15 cellular contexts compared by ENCODE assay signal in genomic region chr1:202200112-202200548, GRCh38. TPM values are rescaled to one million over a fixed set of nuclear protein-coding genes. Genes with fewer than 3 reads are reported as not detected.
A peak's percentile ranks its signal among the peaks of the same experiment; 100 is the strongest.
DNase-seq lines count a peak whose midpoint lies in the region; ATAC-seq and TF ChIP-seq lines count a peak whose summit lies in the region.
"Had no signal": no experiment of that assay in that cellular context is flagged by ENCODE, and none has a peak within 500 bp of the region (broad histone marks: within the 10 kb centered on the region; RNA-seq: fewer than 3 reads in every experiment).

No MANE protein-coding gene starts in this region.

- no peak for TF ChIP-seq POLR2A in esophagus squamous epithelium (IDR thresholded peaks at IDR 0.05)
- TF ChIP-seq POLR2A in prostate gland (IDR thresholded peaks at IDR 0.05): no peak

- ATAC-seq in HG02884 (IDR thresholded peaks at IDR 0.05; ENCODE audit: unreplicated experiment) (no peak), GM19397 (IDR thresholded peaks at IDR 0.05; ENCODE audit: unreplicated experiment) (no peak), HG02678 (IDR thresholded peaks at IDR 0.05; ENCODE audit: unreplicated experiment) (no peak)
- ATAC-seq: GM12878 had no signal

- H3K9me2 ChIP-seq in PC-9 (ENCODE audit: insufficient read depth): no peaks in the 10 kb centered on the region

- POLR2A ChIA-PET in PC-9 (lab: Charles Lee; ENCODE audit: unreplicated experiment): interaction anchor here (0.5 to 1.1 kb wide), 5 partner anchors 14 to 688 kb away, joined by 3 to 6 read pairs (median 5); no protein-coding TSS in a partner anchor

- H2AFZ ChIP-seq in PC-9: no peak overlapping the region

- H3K27me3 ChIP-seq in PC-9 (ENCODE audit: insufficient read depth, low read depth): no peaks in the 10 kb centered on the region
- peaks cover 0 to 68% (median 0%) of the 10 kb centered on the region in 4 donors for H3K27me3 ChIP-seq in esophagus squamous epithelium
- H3K27me3 ChIP-seq in prostate gland (replicated peaks; ENCODE audit: insufficient read depth): no peaks in the 10 kb centered on the region
- no peaks in the 10 kb centered on the region for H3K27me3 ChIP-seq in MG63

- H3K79me2 ChIP-seq in PC-9 (ENCODE audit: low read depth): no peaks in the 10 kb centered on the region

- peak overlapping the region; percentile 78 for H3K4me2 ChIP-seq in PC-9

- intact Hi-C loops in PC-9 (cut with micrococcal nuclease; ENCODE audit: unreplicated experiment) (loop anchor here (1.0 to 2.0 kb wide), 4 partner anchors 22 to 93 kb away; no protein-coding TSS in a partner anchor), esophagus squamous epithelium (cut with DNase I) (no loop called here), prostate gland (cut with DNase I) (no loop called here)

- H3K36me3 ChIP-seq in PC-9 (ENCODE audit: low read depth) (no peaks in the 10 kb centered on the region), esophagus squamous epithelium (no peaks in the 10 kb centered on the region), prostate gland (no peaks in the 10 kb centered on the region), MG63 (no peaks in the 10 kb centered on the region)

- CTCF ChIA-PET in PC-9 (lab: Charles Lee): interaction anchor here (0.5 to 1.2 kb wide), 5 partner anchors 35 to 1109 kb away, joined by 3 to 10 read pairs (median 3); no protein-coding TSS in a partner anchor

- WGBS in esophagus squamous epithelium, 2 donors: 14 to 40% methylated on average over 2 to 4 of the region's 4 CpGs
- WGBS in prostate gland: 31% methylated on average over 4 of the region's 4 CpGs

- H3K4me1 ChIP-seq in PC-9 (replicated peaks; ENCODE audit: insufficient read depth) (peaks cover 43% of the 10 kb centered on the region), esophagus squamous epithelium (peaks cover 12 to 26% (median 14%) of the 10 kb centered on the region in 3 donors), prostate gland (replicated peaks) (no peaks in the 10 kb centered on the region)

- H3F3A ChIP-seq in PC-9 (ENCODE audit: insufficient read depth, low read depth): peaks cover 38% of the 10 kb centered on the region

- no TSS peak for BruUV-seq in PC-9 (replicated peaks; lab: Mats Ljungman, UMichigan)

- H3K4me3 ChIP-seq in PC-9 (no peak overlapping the region), esophagus squamous epithelium (no peak overlapping the region), prostate gland (no peak overlapping the region), MG63 (no peak overlapping the region)
- H3K4me3 ChIP-seq: GM12878 had no signal

- peak overlapping the region; percentile 35; the same call in 1 of the 2 replicates for H3K27ac ChIP-seq in PC-9
- peak overlapping the region in 3 of 4 donors; percentile 16 to 42 (median 26) for H3K27ac ChIP-seq in esophagus squamous epithelium
- H3K27ac ChIP-seq in prostate gland: peak overlapping the region; percentile 26

- DNase-seq in EL (peak; percentile 53), PC-9 (peak; percentile 81 to 93), esophagus squamous epithelium (lab: John Stamatoyannopoulos, UW) (no peak), prostate gland (ENCODE audit: low spot score) (no peak), MG63 (no peak)
- DNase-seq: activated CD8-positive, alpha-beta memory T cell treated with anti-CD3 and anti-CD28 coated beads, Interleukin-2, amount 50 U/mL, for 4 hours; effector CD8-positive, alpha-beta T cell; SIG-M5 had no signal

- H3K9me3 ChIP-seq in PC-9 (ENCODE audit: insufficient read depth, low read depth) (no peaks in the 10 kb centered on the region), esophagus squamous epithelium (no peaks in the 10 kb centered on the region), prostate gland (no peaks in the 10 kb centered on the region), MG63 (no peaks in the 10 kb centered on the region)

- no peaks in the 10 kb centered on the region for H4K20me1 ChIP-seq in PC-9 (ENCODE audit: insufficient read depth)

- TF ChIP-seq CTCF in PC-9 (conservative IDR thresholded peaks at IDR 0.05): no peak; the same call in 1 of the 2 replicates
- no peak for TF ChIP-seq CTCF in esophagus squamous epithelium (IDR thresholded peaks at IDR 0.05)
- no peak for TF ChIP-seq CTCF in prostate gland (IDR thresholded peaks at IDR 0.05)

RNA-seq across cellular contexts. Expression of gene LGR6, which starts 6.5 kb away (rescaled TPM):
- total RNA-seq in PC-9 (2021): 5.6 and 7.9 TPM in 2 replicates
- total RNA-seq in esophagus squamous epithelium: 1 to 10 TPM in 3 of 4 donors, under 1 TPM in 1; 0.53 to 6.4 (median 2.9) TPM
- total RNA-seq in prostate gland: 10 to 100 TPM in 1 of 2 donors, 1 to 10 TPM in 1; 8.0 to 25.6 TPM
- not detected in 2 replicates for total RNA-seq in MG63 (2014; rRNA removed; shearing (Covaris generic); ENCODE audit: low replicate concordance)
- total RNA-seq: glomerular endothelial cell, GM12878, pulmonary artery endothelial cell had no signal

RNA-seq across cellular contexts. Expression of gene PTPN7, which starts 39.7 kb away (rescaled TPM):
- total RNA-seq in PC-9 (2021) (not detected in 2 replicates), esophagus squamous epithelium (1 to 10 TPM; 1.9 to 5.5 (median 3.1) TPM), prostate gland (10 to 100 TPM in 1 of 2 donors, under 1 TPM in 1; 0.73 to 61.8 TPM)
- not detected in 2 replicates for total RNA-seq in MG63 (2014; rRNA removed; shearing (Covaris generic); ENCODE audit: low replicate concordance)
- total RNA-seq: NCI-H460 had no signal

RNA-seq across cellular contexts. Expression of gene ARL8A, which starts 55.6 kb away (rescaled TPM):
- total RNA-seq in PC-9 (2021): 40.0 and 42.6 TPM in 2 replicates
- 10 to 100 TPM; 21.2 to 31.3 (median 23.1) TPM for total RNA-seq in esophagus squamous epithelium
- total RNA-seq in prostate gland: 100 to 1,000 TPM in 1 of 2 donors, 10 to 100 TPM in 1; 39.9 to 102 TPM
- 21.3 and 35.5 TPM in 2 replicates for total RNA-seq in MG63 (2014; rRNA removed; shearing (Covaris generic); ENCODE audit: low replicate concordance)

Comparison
In these comparisons a context has a peak if more than half of its experiments do, and no peak if none do; other contexts are left out.
1. DNase-seq: peak in EL (single experiment) and PC-9 (2 of 2); none in esophagus squamous epithelium (single experiment), prostate gland (single experiment) and MG63 (single experiment).
2. Peak in every context shown above with its lines, with median percentiles within 50 percentile points of each other: H3K27ac ChIP-seq.